In genomic region chr18:47899107-47899840, GRCh38 we compare ENCODE assay signal across 16 cellular contexts. TPM values are rescaled to one million over a fixed set of nuclear protein-coding genes. Genes with fewer than 3 reads are reported as not detected.
DNase-seq lines count a peak whose midpoint lies in the region; ATAC-seq, FAIRE-seq and TF ChIP-seq lines count a peak whose summit lies in the region.
"Had no signal": no experiment of that assay in that cellular context is flagged by ENCODE, and none has a peak within 500 bp of the region (broad histone marks: within the 10 kb centered on the region; RNA-seq: fewer than 3 reads in every experiment).

No MANE protein-coding gene starts in this region.

- no TSS peak for BruUV-seq in endothelial cell of umbilical vein (replicated peaks; lab: Mats Ljungman, UMichigan)

- no peak overlapping the region for H3K27ac Mint-ChIP-seq in activated CD8-positive, alpha-beta memory T cell treated with anti-CD3 and anti-CD28 coated beads, Interleukin-2, amount 10 ng/mL, durations not matched to agents 7 days and 5 days
- H3K27ac Mint-ChIP-seq in stimulated activated memory B cell treated with anti-CD40 and anti-IgM and Interleukin-4, amounts not matched to agents 10 μg/mL and 1 μg/mL and 100 μg/mL, for 72 hours, result no peak overlapping the region

- CTCF ChIA-PET in A549 (lab: Yijun Ruan, JAX), result interaction anchor here (1.3 to 2.5 kb wide), 4 partner anchors 14 to 684 kb away, joined by 3 to 13 read pairs (median 4); no protein-coding TSS in a partner anchor
- CTCF ChIA-PET in HEK293T (lab: Yijun Ruan, JAX), result interaction anchor here (0.6 to 1.1 kb wide), 3 partner anchors 11 to 31 kb away, joined by 3 to 7 read pairs (median 4); no protein-coding TSS in a partner anchor
- CTCF ChIA-PET in endothelial cell of umbilical vein (lab: Charles Lee), result interaction anchor here (0.9 to 2.7 kb wide), 9 partner anchors 9 to 127 kb away, joined by 3 to 6 read pairs (median 4); partner anchors contain the start of gene SMAD2
- CTCF ChIA-PET in activated CD8-positive, alpha-beta memory T cell treated with anti-CD3 and anti-CD28 coated beads, Interleukin-2, amount 10 ng/mL, durations not matched to agents 7 days and 5 days (lab: Charles Lee), result interaction anchor here (0.6 to 1.3 kb wide), 3 partner anchors 65 to 1605 kb away, joined by 3 read pairs; no protein-coding TSS in a partner anchor

- H3K27me3 Mint-ChIP-seq in activated CD8-positive, alpha-beta memory T cell treated with anti-CD3 and anti-CD28 coated beads, Interleukin-2, amount 10 ng/mL, durations not matched to agents 7 days and 5 days, result no peaks in the 10 kb centered on the region
- no peaks in the 10 kb centered on the region for H3K27me3 Mint-ChIP-seq in stimulated activated memory B cell treated with anti-CD40 and anti-IgM and Interleukin-4, amounts not matched to agents 10 μg/mL and 1 μg/mL and 100 μg/mL, for 72 hours

- H3K4me3 ChIP-seq in A549 (peak overlapping the region; percentile 13; the same call in 1 of the 3 replicates), endothelial cell of umbilical vein (replicated peaks in 1 of 3; ENCODE audit: insufficient read depth in 1 of 3, low read depth in 1 of 3, low read length in 3 of 3) (no peak overlapping the region)
- H3K4me3 ChIP-seq: breast epithelium had no signal

- H3K4me1 ChIP-seq in A549, result peaks cover 82% of the 10 kb centered on the region
- peaks cover 22% of the 10 kb centered on the region for H3K4me1 ChIP-seq in endothelial cell of umbilical vein (ENCODE audit: control insufficient read depth, extremely low read depth, insufficient read depth, low read length)

- H3K27ac ChIP-seq in A549 (peak overlapping the region; percentile 68 to 77), endothelial cell of umbilical vein (ENCODE audit: insufficient read depth, low read depth, low read length) (no peak overlapping the region)
- H3K27ac ChIP-seq: breast epithelium, HL-60 had no signal

- DNase-seq in A549 (ENCODE audit: low read depth in 1 of 2, low spot score in 1 of 2) (peak in 1 of 2 experiments; percentile 40), HEK293T (ENCODE audit: extremely low spot score) (peak; percentile 7), NCI-H748 treated with DMSO at 0.1 percent for 48 hours (lab: John Stamatoyannopoulos, UW) (peak; percentile 38), endothelial cell of umbilical vein (ENCODE audit: low read depth, low spot score) (peak; percentile 17)
- DNase-seq in activated CD8-positive, alpha-beta memory T cell treated with anti-CD3 and anti-CD28 coated beads, Interleukin-2, amount 10 ng/mL, durations not matched to agents 7 days and 5 days, result no peak
- no peak for DNase-seq in central memory CD4-positive, alpha-beta T cell
- DNase-seq: activated CD4-positive, CD25-positive, alpha-beta regulatory T cell treated with anti-CD3 and anti-CD28 coated beads, Interleukin-2, amount 50 U/mL, for 72 hours; effector memory CD4-positive, alpha-beta T cell; NCI-H187; right cardiac atrium had no signal

- no peak; a peak in 1 of 5 replicates for TF ChIP-seq RAD21 in A549 (conservative IDR thresholded peaks at IDR 0.05 in 1 of 2, IDR thresholded peaks at IDR 0.05 in 1 of 2)

- peaks cover 0 to 2% of the 10 kb centered on the region in 2 experiments for H3K36me3 ChIP-seq in endothelial cell of umbilical vein (ENCODE audit: control insufficient read depth in 2 of 2, extremely low read depth in 1 of 2, insufficient read depth in 2 of 2, low read length in 2 of 2)
- H3K36me3 ChIP-seq: breast epithelium had no signal

- peaks cover 14% of the 10 kb centered on the region for H3K9me3 Mint-ChIP-seq in activated CD8-positive, alpha-beta memory T cell treated with anti-CD3 and anti-CD28 coated beads, Interleukin-2, amount 10 ng/mL, durations not matched to agents 7 days and 5 days (ENCODE audit: low read depth)
- H3K9me3 Mint-ChIP-seq in stimulated activated memory B cell treated with anti-CD40 and anti-IgM and Interleukin-4, amounts not matched to agents 10 μg/mL and 1 μg/mL and 100 μg/mL, for 72 hours, result peaks cover 16% of the 10 kb centered on the region

- H3K4me2 ChIP-seq in A549 (peak overlapping the region; percentile 83), endothelial cell of umbilical vein (ENCODE audit: insufficient read depth, low read length) (peak overlapping the region; percentile 40)

- H3K4me3 Mint-ChIP-seq in activated CD8-positive, alpha-beta memory T cell treated with anti-CD3 and anti-CD28 coated beads, Interleukin-2, amount 10 ng/mL, durations not matched to agents 7 days and 5 days, result no peak overlapping the region
- no peak overlapping the region for H3K4me3 Mint-ChIP-seq in stimulated activated memory B cell treated with anti-CD40 and anti-IgM and Interleukin-4, amounts not matched to agents 10 μg/mL and 1 μg/mL and 100 μg/mL, for 72 hours
- H3K4me3 Mint-ChIP-seq: nephron had no signal

- no peak for TF ChIP-seq POLR2A in A549 (IDR thresholded peaks at IDR 0.05; ENCODE audit: low read length)
- TF ChIP-seq POLR2A in endothelial cell of umbilical vein (IDR thresholded peaks at IDR 0.05; ENCODE audit: low read depth, low read length), result no peak

- H3K27me3 ChIP-seq in endothelial cell of umbilical vein (ENCODE audit: control insufficient read depth in 2 of 2, insufficient read depth in 2 of 2, low read length in 2 of 2), result no peaks in the 10 kb centered on the region
- H3K27me3 ChIP-seq: breast epithelium had no signal

- peaks cover 84% of the 10 kb centered on the region for H3K79me2 ChIP-seq in endothelial cell of umbilical vein (ENCODE audit: control insufficient read depth, insufficient read depth, low read length)

- TF ChIP-seq EP300 in A549 (IDR thresholded peaks at IDR 0.05), result no peak

- H4K20me1 ChIP-seq in endothelial cell of umbilical vein (replicated peaks; ENCODE audit: control insufficient read depth, extremely low read depth, insufficient read depth, low read length), result peaks cover 42% of the 10 kb centered on the region

- peak; percentile 47 to 63; a peak in 3 of 6 replicates for ATAC-seq in A549
- ATAC-seq in activated CD8-positive, alpha-beta memory T cell treated with anti-CD3 and anti-CD28 coated beads, Interleukin-2, amount 10 ng/mL, durations not matched to agents 7 days and 5 days, result no peak
- ATAC-seq in HG02885 (IDR thresholded peaks at IDR 0.05; ENCODE audit: poor library complexity, unreplicated experiment), result no peak
- ATAC-seq in stimulated activated memory B cell treated with anti-CD40 and anti-IgM and Interleukin-4, amounts not matched to agents 10 μg/mL and 1 μg/mL and 100 μg/mL, for 72 hours, result no peak
- ATAC-seq: activated naive CD4-positive, alpha-beta T cell treated with anti-CD3 and anti-CD28 coated beads, Interleukin-2, amount 50 U/mL, for 72 hours; right cardiac atrium had no signal

- peaks cover 66% of the 10 kb centered on the region for H3K4me1 Mint-ChIP-seq in activated CD8-positive, alpha-beta memory T cell treated with anti-CD3 and anti-CD28 coated beads, Interleukin-2, amount 10 ng/mL, durations not matched to agents 7 days and 5 days
- peaks cover 70% of the 10 kb centered on the region for H3K4me1 Mint-ChIP-seq in stimulated activated memory B cell treated with anti-CD40 and anti-IgM and Interleukin-4, amounts not matched to agents 10 μg/mL and 1 μg/mL and 100 μg/mL, for 72 hours

- POLR2A ChIA-PET in A549 (lab: Yijun Ruan, JAX) (interaction anchor here (0.6 to 1.3 kb wide), 4 partner anchors 31 to 109 kb away, joined by 4 to 5 read pairs (median 5); partner anchors contain the start of gene SMAD2), HEK293T (lab: Yijun Ruan, JAX) (interaction anchor here (0.9 to 1.0 kb wide), 2 partner anchors 30 to 32 kb away, joined by 4 to 5 read pairs; no protein-coding TSS in a partner anchor), endothelial cell of umbilical vein (lab: Charles Lee) (no interaction called here)

- H3K9me3 ChIP-seq in A549 (peaks cover 15% of the 10 kb centered on the region; the same call in 2 of the 3 replicates), endothelial cell of umbilical vein (replicated peaks; ENCODE audit: control insufficient read depth, insufficient read depth, low read length) (no peaks in the 10 kb centered on the region)

- 46% methylated on average over 5 of the region's 5 CpGs for WGBS in A549 (ENCODE audit: missing lambda C conversion rate)

- TF ChIP-seq CTCF in A549 (IDR thresholded peaks at IDR 0.05) (peak; percentile 19; the same call in 1 of the 3 replicates), endothelial cell of umbilical vein (IDR thresholded peaks at IDR 0.05; ENCODE audit: extremely low read depth in 1 of 2, insufficient read depth in 1 of 2, low read depth in 1 of 2, low read length in 2 of 2) (no peak)

- no peaks in the 10 kb centered on the region for H3K9me1 ChIP-seq in endothelial cell of umbilical vein (replicated peaks; ENCODE audit: control insufficient read depth, extremely low read depth, insufficient read depth, low read length)

- H3K9ac ChIP-seq in endothelial cell of umbilical vein (replicated peaks; ENCODE audit: extremely low read depth, insufficient read depth, low read length), result no peak overlapping the region

- FAIRE-seq in A549 (lab: Jason Lieb, UNC) (no peak), endothelial cell of umbilical vein (lab: Jason Lieb, UNC) (no peak)

- intact Hi-C loops in endothelial cell of umbilical vein (cut with micrococcal nuclease), result loop anchor here (2.0 kb wide), 1 partner anchor 32 kb away; the partner anchor contains the start of gene SMAD2

- H2AFZ ChIP-seq in endothelial cell of umbilical vein (ENCODE audit: low read depth, low read length), result no peak overlapping the region

- dilution Hi-C loops in endothelial cell of umbilical vein (cut with MboI; ENCODE audit: extremely low pct_ligation_motif_present, low sequenced_read_pairs), result no loop called here

- H3K36me3 Mint-ChIP-seq in activated CD8-positive, alpha-beta memory T cell treated with anti-CD3 and anti-CD28 coated beads, Interleukin-2, amount 10 ng/mL, durations not matched to agents 7 days and 5 days, result peaks cover 70% of the 10 kb centered on the region
- H3K36me3 Mint-ChIP-seq in stimulated activated memory B cell treated with anti-CD40 and anti-IgM and Interleukin-4, amounts not matched to agents 10 μg/mL and 1 μg/mL and 100 μg/mL, for 72 hours, result peaks cover 81% of the 10 kb centered on the region

RNA-seq across cellular contexts. Expression of gene SMAD2, which starts 31.2 kb away (rescaled TPM):
- 217 and 229 TPM in 2 replicates for polyA plus RNA-seq in A549 (2011; rRNA removed)
- 42.4 TPM in 2 replicates for polyA plus RNA-seq in A549 (2012; cell fraction: cytosol; rRNA removed)
- 17.1 and 25.1 TPM in 2 replicates for polyA plus RNA-seq in A549 (2012; cell fraction: nucleus; rRNA removed)
- polyA plus RNA-seq in A549 (2017; fragmentation: RNase III; extraction: RNeasy Plus Mini Kit Qiagen cat#74134 plus additional on column Dnase treatment), result 121 to 133 TPM (median 131 TPM) in 3 replicates
- polyA minus RNA-seq in A549 (2011; rRNA and poly(A)+ RNA removed), result 204 and 226 TPM in 2 replicates
- 110 and 123 TPM in 2 replicates for total RNA-seq in endothelial cell of umbilical vein
- polyA plus RNA-seq in endothelial cell of umbilical vein, result 33.0 and 40.3 TPM in 2 replicates
- polyA plus RNA-seq in endothelial cell of umbilical vein (2011; cell fraction: cytosol; rRNA removed), result 50.0 and 52.2 TPM in 2 replicates
- 45.9 and 52.3 TPM in 2 replicates for polyA plus RNA-seq in endothelial cell of umbilical vein (2011; cell fraction: nucleus; rRNA removed)
- polyA plus RNA-seq in endothelial cell of umbilical vein (2012), result 63.9 and 77.6 TPM in 2 replicates
- 96.1 and 114 TPM in 2 replicates for polyA minus RNA-seq in endothelial cell of umbilical vein
- polyA minus RNA-seq in endothelial cell of umbilical vein (2011; cell fraction: cytosol; rRNA and poly(A)+ RNA removed), result 154 TPM
- polyA minus RNA-seq in endothelial cell of umbilical vein (2011; cell fraction: nucleus; rRNA and poly(A)+ RNA removed), result 70.3 and 121 TPM in 2 replicates
- 100 to 1,000 TPM; 156 to 166 TPM for total RNA-seq in activated CD8-positive, alpha-beta memory T cell treated with anti-CD3 and anti-CD28 coated beads, Interleukin-2, amount 10 ng/mL, durations not matched to agents 7 days and 5 days

Comparison
In these comparisons a context has a peak if more than half of its experiments do, and no peak if none do; other contexts are left out.
1. ATAC-seq: peak in A549 (2 of 2); none in activated CD8-positive, alpha-beta memory T cell treated with anti-CD3 and anti-CD28 coated beads, Interleukin-2, amount 10 ng/mL, durations not matched to agents 7 days and 5 days (single experiment), HG02885 (single experiment) and stimulated activated memory B cell treated with anti-CD40 and anti-IgM and Interleukin-4, amounts not matched to agents 10 μg/mL and 1 μg/mL and 100 μg/mL, for 72 hours (single experiment).
2. DNase-seq: peak in HEK293T (single experiment), NCI-H748 treated with DMSO at 0.1 percent for 48 hours (single experiment) and endothelial cell of umbilical vein (single experiment); none in activated CD8-positive, alpha-beta memory T cell treated with anti-CD3 and anti-CD28 coated beads, Interleukin-2, amount 10 ng/mL, durations not matched to agents 7 days and 5 days (single experiment) and central memory CD4-positive, alpha-beta T cell (single experiment).